Comparison of ENCODE assay signal across 10 cellular contexts in the genomic region with DNA sequence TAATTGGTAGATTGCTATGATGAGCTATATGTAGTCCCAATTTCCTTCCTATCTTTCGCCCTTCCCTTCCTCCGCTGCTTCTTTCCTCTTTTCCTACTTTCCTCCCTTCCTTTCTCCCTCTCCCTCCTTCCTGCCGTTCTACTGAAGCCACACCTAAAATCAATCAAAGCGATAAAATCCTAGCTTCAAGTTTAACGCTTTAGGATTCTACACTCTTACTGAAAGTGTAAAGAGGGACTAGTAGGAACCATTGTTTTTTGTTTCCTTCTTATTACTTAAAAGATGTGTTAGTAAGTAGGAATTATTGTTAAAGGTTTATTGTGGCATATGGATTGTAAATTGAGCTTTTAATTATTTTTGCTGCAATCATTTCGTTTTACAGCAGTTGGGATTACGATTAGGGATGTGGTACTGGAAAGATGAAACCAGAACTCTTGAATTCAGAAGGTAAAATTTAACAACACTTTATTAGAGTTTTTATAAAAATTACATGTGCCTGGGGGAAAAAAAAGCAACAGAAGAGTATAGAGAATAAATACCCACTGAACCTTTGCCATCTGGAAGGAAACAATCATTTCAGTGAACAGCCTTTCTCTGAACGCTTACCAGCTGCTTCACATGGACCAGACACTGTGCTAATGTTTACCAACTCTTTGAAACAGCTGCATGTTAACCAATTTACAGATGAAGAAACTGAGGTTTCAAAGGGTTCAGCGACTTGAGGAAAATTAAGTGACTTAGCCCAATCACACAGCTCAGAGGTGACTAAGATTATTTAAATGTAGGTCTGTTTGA. TPM values are rescaled to one million over a fixed set of nuclear protein-coding genes. Genes with fewer than 3 reads are reported as not detected.
A peak's percentile ranks its signal among the peaks of the same experiment; 100 is the strongest.
DNase-seq lines count a peak whose midpoint lies in the region; ATAC-seq and TF ChIP-seq lines count a peak whose summit lies in the region.
"Had no signal": no experiment of that assay in that cellular context is flagged by ENCODE, and none has a peak within 500 bp of the region (broad histone marks: within the 10 kb centered on the region; RNA-seq: fewer than 3 reads in every experiment).

No MANE protein-coding gene starts in this region.

- peaks cover 16 to 17% of the 10 kb centered on the region in 2 donors for H3K4me1 Mint-ChIP-seq in natural killer cell

- H3K4me3 Mint-ChIP-seq in natural killer cell, result peak overlapping the region; percentile 82

- no peaks in the 10 kb centered on the region for H3K9me3 Mint-ChIP-seq in natural killer cell

- ATAC-seq in natural killer cell, result no peak
- ATAC-seq in HG03095 (IDR thresholded peaks at IDR 0.05; ENCODE audit: unreplicated experiment), result no peak
- ATAC-seq in GM21786 (IDR thresholded peaks at IDR 0.05; ENCODE audit: unreplicated experiment), result no peak

- peak overlapping the region in 1 of 2 donors; percentile 56 for H3K27ac Mint-ChIP-seq in natural killer cell

- DNase-seq in DMS 273 (lab: John Stamatoyannopoulos, UW; ENCODE audit: unreplicated experiment), result peak; percentile 70
- DNase-seq in NCI-H1436 treated with DMSO at 0.1 percent for 48 hours (lab: John Stamatoyannopoulos, UW), result peak; percentile 28
- no peak for DNase-seq in coronary artery (ENCODE audit: low spot score)
- DNase-seq in natural killer cell, result no peak
- DNase-seq in foreskin fibroblast, result no peak
- no peak for DNase-seq in inferior parietal cortex (ENCODE audit: extremely low spot score)
- DNase-seq: MV-4-11, SW 1271 had no signal

- peaks cover 0 to 16% of the 10 kb centered on the region in 2 donors for H3K27me3 Mint-ChIP-seq in natural killer cell (ENCODE audit: low read depth in 2 of 2)

- TF ChIP-seq CTCF in coronary artery (IDR thresholded peaks at IDR 0.05), result no peak
- no peak for TF ChIP-seq CTCF in natural killer cell (IDR thresholded peaks at IDR 0.05)
- TF ChIP-seq CTCF in foreskin fibroblast (IDR thresholded peaks at IDR 0.05; ENCODE audit: low read depth, low read length), result no peak

- intact Hi-C loops in natural killer cell (cut with micrococcal nuclease), result no loop called here

- H3K4me3 ChIP-seq in coronary artery, result peak overlapping the region; percentile 59
- no peak overlapping the region for H3K4me3 ChIP-seq in foreskin fibroblast (ENCODE audit: low read depth in 1 of 2, low read length in 2 of 2)

- H3K27ac ChIP-seq in coronary artery, result no peak overlapping the region

- H3K36me3 Mint-ChIP-seq in natural killer cell, result no peaks in the 10 kb centered on the region

RNA-seq across cellular contexts. Expression of gene PPP1R36, which starts 1.0 kb away (rescaled TPM):
- total RNA-seq in natural killer cell, result 1 to 10 TPM in 2 of 3 donors, under 1 TPM in 1; 0.60 to 1.2 (median 1.0) TPM

RNA-seq across cellular contexts. Expression of gene HSPA2, which starts 10.2 kb away (rescaled TPM):
- 1 to 10 TPM; 1.1 to 1.5 (median 1.1) TPM for total RNA-seq in natural killer cell

RNA-seq across cellular contexts. Expression of gene ZBTB1, which starts 46.2 kb away (rescaled TPM):
- 100 to 1,000 TPM; 146 to 166 (median 151) TPM for total RNA-seq in natural killer cell

RNA-seq across cellular contexts. Expression of gene ZBTB25, which starts 47.1 kb away (rescaled TPM):
- 10 to 100 TPM; 29.7 to 36.7 (median 31.1) TPM for total RNA-seq in natural killer cell

Comparison
In these comparisons a context has a peak if more than half of its experiments do, and no peak if none do; other contexts are left out.
1. DNase-seq: peak in DMS 273 (single experiment) and NCI-H1436 treated with DMSO at 0.1 percent for 48 hours (single experiment); none in coronary artery (single experiment), natural killer cell (single experiment), foreskin fibroblast (0 of 2) and inferior parietal cortex (single experiment).